In the genomic region with DNA sequence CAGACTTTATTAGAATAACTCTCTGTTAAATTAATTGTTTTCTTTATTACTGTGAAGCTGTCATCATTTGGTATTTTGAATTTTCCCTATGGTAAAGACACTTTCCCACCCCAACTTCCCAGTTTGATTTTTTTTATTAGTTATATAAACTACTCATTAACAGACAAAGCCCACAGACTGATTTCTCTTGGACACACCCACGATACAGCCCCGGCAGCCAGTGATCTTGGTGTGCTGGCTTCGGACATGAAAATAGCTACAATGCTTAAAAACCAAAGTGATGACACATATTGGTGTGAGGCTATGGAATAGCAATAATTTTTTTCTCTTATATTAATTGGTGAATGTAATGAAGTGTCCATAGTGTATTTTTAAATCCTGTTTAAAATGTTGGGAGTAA, we compare ENCODE assay signal across 1 cellular context.
TF ChIP-seq lines count a peak whose summit lies in the region.

No MANE protein-coding gene starts in this region.

TF ChIP-seq in HepG2, 621 proteins besides CTCF, POLR2A, EP300 and RAD21 (continued from another document):
- TF ChIP-seq, protein P1, sequence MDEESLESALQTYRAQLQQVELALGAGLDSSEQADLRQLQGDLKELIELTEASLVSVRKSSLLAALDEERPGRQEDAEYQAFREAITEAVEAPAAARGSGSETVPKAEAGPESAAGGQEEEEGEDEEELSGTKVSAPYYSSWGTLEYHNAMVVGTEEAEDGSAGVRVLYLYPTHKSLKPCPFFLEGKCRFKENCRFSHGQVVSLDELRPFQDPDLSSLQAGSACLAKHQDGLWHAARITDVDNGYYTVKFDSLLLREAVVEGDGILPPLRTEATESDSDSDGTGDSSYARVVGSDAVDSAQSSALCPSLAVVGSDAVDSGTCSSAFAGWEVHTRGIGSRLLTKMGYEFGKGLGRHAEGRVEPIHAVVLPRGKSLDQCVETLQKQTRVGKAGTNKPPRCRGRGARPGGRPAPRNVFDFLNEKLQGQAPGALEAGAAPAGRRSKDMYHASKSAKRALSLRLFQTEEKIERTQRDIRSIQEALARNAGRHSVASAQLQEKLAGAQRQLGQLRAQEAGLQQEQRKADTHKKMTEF (CRISPR knock-in tag; IDR thresholded peaks at IDR 0.05), result no peak
- no peak for TF ChIP-seq NFE2L1 (CRISPR knock-in tag; IDR thresholded peaks at IDR 0.05; ENCODE audit: borderline replicate concordance)
- TF ChIP-seq JUN (CRISPR knock-in tag; IDR thresholded peaks at IDR 0.05), result no peak
- TF ChIP-seq CREM (IDR thresholded peaks at IDR 0.05), result no peak
- TF ChIP-seq CREM (CRISPR knock-in tag; IDR thresholded peaks at IDR 0.05), result no peak
TF ChIP-seq in HepG2: peak in this region for 0.
